Comparison of ENCODE assay signal across 8 cellular contexts in the genomic region with DNA sequence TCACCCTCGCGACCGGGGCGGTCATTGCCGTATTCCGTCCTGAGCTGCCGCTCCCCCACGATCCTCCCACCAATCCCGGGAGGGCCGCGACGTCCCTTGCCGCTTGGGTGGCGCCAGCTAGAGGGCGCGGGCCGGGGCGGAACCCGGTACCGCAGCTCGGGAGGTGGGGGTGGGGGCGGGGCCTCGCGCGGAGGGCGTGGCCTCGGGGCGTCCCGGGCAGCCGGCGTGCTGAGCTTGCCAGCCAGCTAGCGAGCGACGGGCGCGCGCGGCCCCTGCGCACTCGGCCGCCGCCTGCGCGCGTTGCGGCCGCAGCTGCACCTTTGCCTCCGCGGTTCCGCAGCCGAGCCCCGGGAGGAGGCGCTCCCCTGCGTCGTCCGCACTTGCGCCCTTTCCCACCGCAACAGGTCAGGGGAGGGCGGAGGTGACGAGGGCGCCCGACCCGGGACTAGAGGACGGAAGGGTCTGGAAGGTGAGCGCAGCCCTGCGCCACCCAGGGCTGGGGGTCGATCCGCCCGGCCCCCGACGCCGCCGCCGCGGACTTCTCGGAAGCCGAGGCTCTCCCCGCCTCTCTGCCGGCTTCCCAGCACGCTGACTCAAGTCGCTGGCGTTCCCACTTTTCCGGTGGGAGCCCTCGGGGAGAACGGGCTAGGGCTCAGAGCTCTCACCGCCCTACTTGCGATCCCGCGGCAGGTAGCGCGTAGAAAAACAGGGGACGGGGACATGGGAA. TPM values are rescaled to one million over a fixed set of nuclear protein-coding genes. Genes with fewer than 3 reads are reported as not detected.
DNase-seq lines count a peak whose midpoint lies in the region; ATAC-seq and TF ChIP-seq lines count a peak whose summit lies in the region.

A gene with protein sequence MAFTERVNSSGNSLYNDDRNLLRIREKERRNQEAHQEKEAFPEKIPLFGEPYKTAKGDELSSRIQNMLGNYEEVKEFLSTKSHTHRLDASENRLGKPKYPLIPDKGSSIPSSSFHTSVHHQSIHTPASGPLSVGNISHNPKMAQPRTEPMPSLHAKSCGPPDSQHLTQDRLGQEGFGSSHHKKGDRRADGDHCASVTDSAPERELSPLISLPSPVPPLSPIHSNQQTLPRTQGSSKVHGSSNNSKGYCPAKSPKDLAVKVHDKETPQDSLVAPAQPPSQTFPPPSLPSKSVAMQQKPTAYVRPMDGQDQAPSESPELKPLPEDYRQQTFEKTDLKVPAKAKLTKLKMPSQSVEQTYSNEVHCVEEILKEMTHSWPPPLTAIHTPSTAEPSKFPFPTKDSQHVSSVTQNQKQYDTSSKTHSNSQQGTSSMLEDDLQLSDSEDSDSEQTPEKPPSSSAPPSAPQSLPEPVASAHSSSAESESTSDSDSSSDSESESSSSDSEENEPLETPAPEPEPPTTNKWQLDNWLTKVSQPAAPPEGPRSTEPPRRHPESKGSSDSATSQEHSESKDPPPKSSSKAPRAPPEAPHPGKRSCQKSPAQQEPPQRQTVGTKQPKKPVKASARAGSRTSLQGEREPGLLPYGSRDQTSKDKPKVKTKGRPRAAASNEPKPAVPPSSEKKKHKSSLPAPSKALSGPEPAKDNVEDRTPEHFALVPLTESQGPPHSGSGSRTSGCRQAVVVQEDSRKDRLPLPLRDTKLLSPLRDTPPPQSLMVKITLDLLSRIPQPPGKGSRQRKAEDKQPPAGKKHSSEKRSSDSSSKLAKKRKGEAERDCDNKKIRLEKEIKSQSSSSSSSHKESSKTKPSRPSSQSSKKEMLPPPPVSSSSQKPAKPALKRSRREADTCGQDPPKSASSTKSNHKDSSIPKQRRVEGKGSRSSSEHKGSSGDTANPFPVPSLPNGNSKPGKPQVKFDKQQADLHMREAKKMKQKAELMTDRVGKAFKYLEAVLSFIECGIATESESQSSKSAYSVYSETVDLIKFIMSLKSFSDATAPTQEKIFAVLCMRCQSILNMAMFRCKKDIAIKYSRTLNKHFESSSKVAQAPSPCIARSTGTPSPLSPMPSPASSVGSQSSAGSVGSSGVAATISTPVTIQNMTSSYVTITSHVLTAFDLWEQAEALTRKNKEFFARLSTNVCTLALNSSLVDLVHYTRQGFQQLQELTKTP (plus strand): TSS at position 240 of the 727 bp plus-strand sequence. CDS start 13,523 bp downstream, outside the sequence.

- peak within 1 kb of the TSS; percentile 93 to 96 (median 94) for H3K4me3 Mint-ChIP-seq in IgD-negative memory B cell

- peaks cover 17% of the 10 kb centered on the region for H3K4me1 ChIP-seq in mucosa of stomach (ENCODE audit: control insufficient read depth, insufficient read depth, low read length)

- no peaks in the 10 kb centered on the region for H3K27me3 Mint-ChIP-seq in IgD-negative memory B cell

- H3K9me3 Mint-ChIP-seq in IgD-negative memory B cell = no peaks in the 10 kb centered on the region

- peaks cover 2% of the 10 kb centered on the region for H3K36me3 Mint-ChIP-seq in IgD-negative memory B cell

- peak within 1 kb of the TSS; percentile 94 for H3K9ac ChIP-seq in mucosa of stomach (ENCODE audit: low read length)

- H3K4me1 Mint-ChIP-seq in IgD-negative memory B cell = peaks cover 40 to 43% (median 43%) of the 10 kb centered on the region in 3 donors

- no peaks in the 10 kb centered on the region for H3K27me3 ChIP-seq in mucosa of stomach (ENCODE audit: control insufficient read depth, insufficient read depth, low read length)

- H3K4me3 ChIP-seq in epithelial cell of proximal tubule (ENCODE audit: low read depth, low read length) (peak within 1 kb of the TSS; percentile 94), mucosa of stomach (ENCODE audit: low read length) (peak within 1 kb of the TSS; percentile 46)

- peak within 1 kb of the TSS; percentile 88 to 94 (median 91) for H3K27ac Mint-ChIP-seq in IgD-negative memory B cell

- no peaks in the 10 kb centered on the region for H3K36me3 ChIP-seq in mucosa of stomach (ENCODE audit: control insufficient read depth, insufficient read depth, low read length)

- H3K9me3 ChIP-seq in mucosa of stomach (ENCODE audit: control insufficient read depth, low read length) = no peaks in the 10 kb centered on the region

- DNase-seq in DMS114 treated with DMSO at 0.1 percent for 48 hours (lab: John Stamatoyannopoulos, UW; ENCODE audit: unreplicated experiment) (peak; percentile 53), OCI-M1 (lab: John Stamatoyannopoulos, UW) (peak; percentile 96), activated T-cell treated with anti-CD3 and anti-CD28 coated beads for 4 hours (peak; percentile 68), epithelial cell of proximal tubule (ENCODE audit: low read depth) (no peak)
- peak; percentile 75 for DNase-seq in stimulated activated CD8-positive, alpha-beta memory T cell treated with anti-CD3 and anti-CD28 coated beads, Interleukin-7, amount 100 ng/mL, for 24 hours (ENCODE audit: low read depth)

- peak; percentile 49 for ATAC-seq in GM21529 (IDR thresholded peaks at IDR 0.05; ENCODE audit: unreplicated experiment)

- peak; percentile 27 for TF ChIP-seq CTCF in epithelial cell of proximal tubule (conservative IDR thresholded peaks at IDR 0.05; ENCODE audit: low read depth, low read length)

RNA-seq across cellular contexts. Expression of the gene that starts here (rescaled TPM):
- 18.8 TPM for polyA plus RNA-seq in IgD-negative memory B cell
- 12.5 and 13.2 TPM in 2 replicates for total RNA-seq in epithelial cell of proximal tubule
